20 cellular contexts compared by ENCODE assay signal in the genomic region with DNA sequence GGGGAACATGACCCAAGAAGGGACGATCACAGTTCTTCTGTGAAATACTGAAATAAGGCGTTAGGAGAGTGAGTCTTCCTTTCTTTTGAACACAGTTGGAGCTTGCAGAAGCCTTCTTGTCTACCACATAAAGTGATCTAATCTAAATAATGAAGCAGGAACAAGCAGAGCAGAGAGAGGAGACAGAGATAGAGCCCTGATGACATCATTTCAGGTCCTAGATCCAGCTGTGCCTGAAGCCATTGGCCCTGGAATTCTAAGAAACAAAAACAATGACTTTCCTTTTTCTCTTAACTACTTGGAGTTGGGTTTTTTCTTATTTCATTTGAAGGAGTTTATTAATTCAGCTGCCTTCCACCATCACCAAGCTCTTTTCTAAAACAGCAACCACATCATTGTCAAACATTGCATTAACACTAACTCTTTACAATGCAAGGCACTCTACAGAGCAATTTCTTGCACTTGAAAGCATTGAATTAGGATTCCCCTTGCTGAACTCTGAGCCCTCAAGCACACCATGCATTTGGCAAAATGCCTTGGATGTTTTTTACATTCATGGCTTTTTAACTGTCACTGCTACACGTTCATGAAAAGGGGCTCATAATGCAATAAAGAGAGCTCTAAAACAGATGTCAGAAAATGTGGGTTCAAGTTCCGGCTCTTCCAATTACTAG.
"Had no signal": no experiment of that assay in that cellular context is flagged by ENCODE, and none has a peak within 500 bp of the region (broad histone marks: within the 10 kb centered on the region; RNA-seq: fewer than 3 reads in every experiment).

No MANE protein-coding gene starts in this region.

- FAIRE-seq: endothelial cell of umbilical vein had no signal

- H3K36me3 Mint-ChIP-seq: activated naive CD4-positive, alpha-beta T cell treated with anti-CD3 and anti-CD28 coated beads, Interleukin-2, amount 50 U/mL, for 72 hours; stimulated activated naive B cell treated with anti-CD40 and anti-IgM and Interleukin-4, amounts not matched to agents 10 μg/mL and 1 μg/mL and 100 μg/mL, for 72 hours had no signal

- H3K4me3 Mint-ChIP-seq: activated CD4-positive, alpha-beta memory T cell treated with anti-CD3 and anti-CD28 coated beads, Interleukin-2, amount 10 ng/mL, durations not matched to agents 7 days and 5 days; activated CD4-positive, alpha-beta T cell treated with anti-CD3 and anti-CD28 coated beads for 36 hours; central memory CD8-positive, alpha-beta T cell; nephron; stimulated activated naive B cell treated with anti-CD40 and anti-IgM and Interleukin-4, amounts not matched to agents 10 μg/mL and 1 μg/mL and 100 μg/mL, for 72 hours had no signal

- H3K9me3 ChIP-seq: body of pancreas, esophagus squamous epithelium, tibial artery, uterus had no signal

- H3K27ac ChIP-seq: body of pancreas, esophagus squamous epithelium, foreskin keratinocyte, tibial artery, uterus had no signal

- H3K27me3 ChIP-seq: body of pancreas, esophagus squamous epithelium, uterus had no signal

- H3K27ac Mint-ChIP-seq: activated CD4-positive, alpha-beta memory T cell treated with anti-CD3 and anti-CD28 coated beads, Interleukin-2, amount 10 ng/mL, durations not matched to agents 7 days and 5 days; activated CD4-positive, alpha-beta T cell treated with anti-CD3 and anti-CD28 coated beads for 36 hours; activated naive CD4-positive, alpha-beta T cell treated with anti-CD3 and anti-CD28 coated beads, Interleukin-2, amount 50 U/mL, for 72 hours; nephron; stimulated activated naive B cell treated with anti-CD40 and anti-IgM and Interleukin-4, amounts not matched to agents 10 μg/mL and 1 μg/mL and 100 μg/mL, for 72 hours had no signal

- DNase-seq: activated CD4-positive, alpha-beta memory T cell treated with anti-CD3 and anti-CD28 coated beads, Interleukin-2, amount 10 ng/mL, durations not matched to agents 7 days and 5 days; activated CD4-positive, alpha-beta T cell treated with anti-CD3 and anti-CD28 coated beads for 36 hours; activated effector memory CD4-positive, alpha-beta T cell treated with anti-CD3 and anti-CD28 coated beads, Interleukin-2, amount 50 U/mL, for 16 hours; activated T-cell treated with anti-CD3 and anti-CD28 coated beads, Interleukin-2, amount 50 U/mL, for 48 hours; body of pancreas; effector CD8-positive, alpha-beta T cell; esophagus squamous epithelium; foreskin keratinocyte; glutamatergic neuron; kidney glomerular epithelial cell; nucleus accumbens; stimulated activated CD4-positive, alpha-beta T cell treated with anti-CD3 and anti-CD28 coated beads, Interleukin-15, amount 100 ng/mL, for 24 hours; stimulated activated CD4-positive, alpha-beta T cell treated with anti-CD3 and anti-CD28 coated beads, Interleukin-4, amount 100 ng/mL, for 1 hour; stimulated activated naive B cell treated with anti-CD40 and anti-IgM and Interleukin-4, amounts not matched to agents 10 μg/mL and 1 μg/mL and 100 μg/mL, for 72 hours; tibial artery; uterus had no signal

- H3K4me1 ChIP-seq: body of pancreas, foreskin keratinocyte, uterus had no signal

- ATAC-seq: activated CD4-positive, alpha-beta T cell treated with anti-CD3 and anti-CD28 coated beads for 36 hours; activated naive CD4-positive, alpha-beta T cell treated with anti-CD3 and anti-CD28 coated beads, Interleukin-2, amount 50 U/mL, for 72 hours; body of pancreas; foreskin keratinocyte; stimulated activated naive B cell treated with anti-CD40 and anti-IgM and Interleukin-4, amounts not matched to agents 10 μg/mL and 1 μg/mL and 100 μg/mL, for 72 hours had no signal

- H3K4me1 Mint-ChIP-seq: activated CD4-positive, alpha-beta memory T cell treated with anti-CD3 and anti-CD28 coated beads, Interleukin-2, amount 10 ng/mL, durations not matched to agents 7 days and 5 days; activated CD4-positive, alpha-beta T cell treated with anti-CD3 and anti-CD28 coated beads for 36 hours; central memory CD8-positive, alpha-beta T cell; nephron; stimulated activated naive B cell treated with anti-CD40 and anti-IgM and Interleukin-4, amounts not matched to agents 10 μg/mL and 1 μg/mL and 100 μg/mL, for 72 hours had no signal

- H3K4me3 ChIP-seq: body of pancreas, esophagus squamous epithelium, tibial artery, uterus had no signal

- H3K36me3 ChIP-seq: esophagus squamous epithelium, tibial artery, uterus had no signal

- H3K9me3 Mint-ChIP-seq: activated CD4-positive, alpha-beta memory T cell treated with anti-CD3 and anti-CD28 coated beads, Interleukin-2, amount 10 ng/mL, durations not matched to agents 7 days and 5 days; activated naive CD4-positive, alpha-beta T cell treated with anti-CD3 and anti-CD28 coated beads, Interleukin-2, amount 50 U/mL, for 72 hours; central memory CD8-positive, alpha-beta T cell had no signal
